Comparison of ENCODE assay signal across 27 cellular contexts in the genomic region with DNA sequence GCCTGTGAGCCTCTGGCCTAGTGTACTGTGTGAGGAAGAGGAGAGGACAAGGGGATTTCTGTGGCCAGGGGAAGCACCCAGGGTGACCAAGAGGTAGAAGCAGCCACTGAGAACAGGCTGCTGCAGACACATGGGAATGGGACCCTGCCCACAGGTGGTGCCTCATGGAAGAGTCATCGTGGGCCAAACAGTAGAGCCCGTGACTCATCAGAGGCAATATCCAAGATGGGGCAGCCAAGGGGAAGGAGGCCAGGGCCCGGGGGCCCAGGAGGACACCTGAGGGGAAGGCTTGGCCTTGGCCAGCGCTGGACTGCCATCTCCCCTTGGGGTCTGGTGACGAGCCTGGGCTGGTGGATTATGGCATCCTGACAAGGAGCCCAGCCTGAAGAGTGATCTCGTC.
DNase-seq lines count a peak whose midpoint lies in the region; ATAC-seq and TF ChIP-seq lines count a peak whose summit lies in the region.
"Had no signal": no experiment of that assay in that cellular context is flagged by ENCODE, and none has a peak within 500 bp of the region (broad histone marks: within the 10 kb centered on the region; RNA-seq: fewer than 3 reads in every experiment).

No MANE protein-coding gene starts in this region.

- H3K9me3 ChIP-seq in Panc1 (ENCODE audit: control insufficient read depth, insufficient read depth, low read depth, low read length) (no peaks in the 10 kb centered on the region), colonic mucosa (no peaks in the 10 kb centered on the region)
- H3K9me3 ChIP-seq: ascending aorta; BLaER1 treated with 17β-estradiol and CSF1 and Interleukin-3, amounts not matched to agents 10 nM and 100 nM; sigmoid colon had no signal

- in situ Hi-C loops in Panc1 (cut with HindIII; ENCODE audit: low pct_unique_long_range_greater_than_20kb, low sequenced_read_pairs), result no loop called here

- DNase-seq in HPDE6-E6E7 (ENCODE audit: extremely low spot score), result peak; percentile 44
- DNase-seq in Panc1 (ENCODE audit: low read depth, low spot score), result no peak
- peak; percentile 58 for DNase-seq in epithelial cell of esophagus (ENCODE audit: low read depth)
- DNase-seq in colonic mucosa, result no peak
- DNase-seq in HFFc6, result no peak
- DNase-seq in NCI-H526 (lab: John Stamatoyannopoulos, UW), result no peak
- DNase-seq: activated CD4-positive, alpha-beta memory T cell treated with anti-CD3 and anti-CD28 coated beads, Interleukin-2, amount 10 ng/mL, durations not matched to agents 7 days and 5 days; activated CD4-positive, CD25-positive, alpha-beta regulatory T cell treated with anti-CD3 and anti-CD28 coated beads, Interleukin-2, amount 50 U/mL, for 72 hours; activated CD8-positive, alpha-beta memory T cell treated with anti-CD3 and anti-CD28 coated beads, Interleukin-2, amount 50 U/mL, for 4 hours; COR-L47; effector memory CD8-positive, alpha-beta T cell; GM23248; KBM-7; MM.1S; naive B cell; NCI-H2029 treated with DMSO at 0.1 percent for 48 hours; NCI-H524; OCI-M1; SIG-M5; sigmoid colon; stimulated activated CD4-positive, alpha-beta T cell treated with anti-CD3 and anti-CD28 coated beads, Interleukin-4, amount 100 ng/mL, for 1 hour; trophoblast cell had no signal

- H3K36me3 ChIP-seq in Panc1 (ENCODE audit: control insufficient read depth, insufficient read depth, low read length) (no peaks in the 10 kb centered on the region), colonic mucosa (no peaks in the 10 kb centered on the region)
- H3K36me3 ChIP-seq: ascending aorta; BLaER1 treated with 17β-estradiol and CSF1 and Interleukin-3, amounts not matched to agents 10 nM and 100 nM; sigmoid colon had no signal

- H3K27ac ChIP-seq in Panc1 (ENCODE audit: low read length), result no peak overlapping the region
- H3K27ac ChIP-seq in colonic mucosa, result no peak overlapping the region
- H3K27ac ChIP-seq: ascending aorta; BLaER1 treated with 17β-estradiol and CSF1 and Interleukin-3, amounts not matched to agents 10 nM and 100 nM; GM23248; sigmoid colon had no signal

- CTCF ChIA-PET in Panc1 (lab: Charles Lee), result no interaction called here

- peaks cover 6% of the 10 kb centered on the region for H3K9me3 Mint-ChIP-seq in stimulated activated memory B cell treated with anti-CD40 and anti-IgM and Interleukin-4, amounts not matched to agents 10 μg/mL and 1 μg/mL and 100 μg/mL, for 72 hours
- H3K9me3 Mint-ChIP-seq in HFFc6, result peaks cover 57% of the 10 kb centered on the region
- H3K9me3 Mint-ChIP-seq: activated CD4-positive, alpha-beta memory T cell treated with anti-CD3 and anti-CD28 coated beads, Interleukin-2, amount 10 ng/mL, durations not matched to agents 7 days and 5 days; activated naive CD4-positive, alpha-beta T cell treated with anti-CD3 and anti-CD28 coated beads, Interleukin-2, amount 50 U/mL, for 24 hours had no signal

- H3K4me3 ChIP-seq in Panc1 (ENCODE audit: low read depth in 2 of 2, low read length in 2 of 2) (no peak overlapping the region), epithelial cell of esophagus (ENCODE audit: low read length) (no peak overlapping the region), colonic mucosa (no peak overlapping the region)
- H3K4me3 ChIP-seq: ascending aorta; BLaER1 treated with 17β-estradiol and CSF1 and Interleukin-3, amounts not matched to agents 10 nM and 100 nM; GM23248; sigmoid colon had no signal

- peaks cover 17% of the 10 kb centered on the region for H3K27me3 Mint-ChIP-seq in stimulated activated memory B cell treated with anti-CD40 and anti-IgM and Interleukin-4, amounts not matched to agents 10 μg/mL and 1 μg/mL and 100 μg/mL, for 72 hours
- H3K27me3 Mint-ChIP-seq in HFFc6 (ENCODE audit: insufficient read depth), result no peaks in the 10 kb centered on the region
- H3K27me3 Mint-ChIP-seq: activated CD4-positive, alpha-beta memory T cell treated with anti-CD3 and anti-CD28 coated beads, Interleukin-2, amount 10 ng/mL, durations not matched to agents 7 days and 5 days; activated naive CD4-positive, alpha-beta T cell treated with anti-CD3 and anti-CD28 coated beads, Interleukin-2, amount 50 U/mL, for 24 hours had no signal

- ATAC-seq in Panc1, result peak; percentile 52
- ATAC-seq in stimulated activated memory B cell treated with anti-CD40 and anti-IgM and Interleukin-4, amounts not matched to agents 10 μg/mL and 1 μg/mL and 100 μg/mL, for 72 hours, result peak; percentile 48
- ATAC-seq: effector memory CD8-positive, alpha-beta T cell had no signal

- no peaks in the 10 kb centered on the region for H3K36me3 Mint-ChIP-seq in stimulated activated memory B cell treated with anti-CD40 and anti-IgM and Interleukin-4, amounts not matched to agents 10 μg/mL and 1 μg/mL and 100 μg/mL, for 72 hours
- no peaks in the 10 kb centered on the region for H3K36me3 Mint-ChIP-seq in HFFc6 (ENCODE audit: low read depth)
- H3K36me3 Mint-ChIP-seq: naive B cell had no signal

- POLR2A ChIA-PET in Panc1 (lab: Charles Lee), result no interaction called here

- no TSS peak for BruUV-seq in Panc1 (replicated peaks; lab: Mats Ljungman, UMichigan)

- H3K4me1 ChIP-seq in Panc1 (ENCODE audit: control insufficient read depth, insufficient read depth, low read length) (no peaks in the 10 kb centered on the region), colonic mucosa (no peaks in the 10 kb centered on the region)
- H3K4me1 ChIP-seq: ascending aorta; BLaER1 treated with 17β-estradiol and CSF1 and Interleukin-3, amounts not matched to agents 10 nM and 100 nM; sigmoid colon had no signal

- H3K27ac Mint-ChIP-seq in stimulated activated memory B cell treated with anti-CD40 and anti-IgM and Interleukin-4, amounts not matched to agents 10 μg/mL and 1 μg/mL and 100 μg/mL, for 72 hours, result no peak overlapping the region
- H3K27ac Mint-ChIP-seq in HFFc6, result no peak overlapping the region
- H3K27ac Mint-ChIP-seq: activated CD4-positive, alpha-beta memory T cell treated with anti-CD3 and anti-CD28 coated beads, Interleukin-2, amount 10 ng/mL, durations not matched to agents 7 days and 5 days; activated naive CD4-positive, alpha-beta T cell treated with anti-CD3 and anti-CD28 coated beads, Interleukin-2, amount 50 U/mL, for 24 hours; effector memory CD8-positive, alpha-beta T cell; mesothelial cell of epicardium; naive B cell had no signal

- no peak for TF ChIP-seq CTCF in Panc1 (IDR thresholded peaks at IDR 0.05)
- TF ChIP-seq CTCF in epithelial cell of esophagus (IDR thresholded peaks at IDR 0.05; ENCODE audit: insufficient read depth, low read depth, low read length, missing control alignments), result no peak
- TF ChIP-seq CTCF in colonic mucosa (IDR thresholded peaks at IDR 0.05), result no peak
- no peak for TF ChIP-seq CTCF in HFFc6 (IDR thresholded peaks at IDR 0.05)

- no peak overlapping the region for H3K9ac ChIP-seq in colonic mucosa (ENCODE audit: low read depth in 2 of 2, low read length in 2 of 2)
- H3K9ac ChIP-seq: BLaER1 treated with 17β-estradiol and CSF1 and Interleukin-3, amounts not matched to agents 10 nM and 100 nM; GM23248 had no signal

- no peaks in the 10 kb centered on the region for H3K4me1 Mint-ChIP-seq in stimulated activated memory B cell treated with anti-CD40 and anti-IgM and Interleukin-4, amounts not matched to agents 10 μg/mL and 1 μg/mL and 100 μg/mL, for 72 hours
- no peaks in the 10 kb centered on the region; the same call in 1 of the 2 replicates for H3K4me1 Mint-ChIP-seq in HFFc6 (ENCODE audit: low read depth)
- H3K4me1 Mint-ChIP-seq: activated CD4-positive, alpha-beta memory T cell treated with anti-CD3 and anti-CD28 coated beads, Interleukin-2, amount 10 ng/mL, durations not matched to agents 7 days and 5 days; activated naive CD4-positive, alpha-beta T cell treated with anti-CD3 and anti-CD28 coated beads, Interleukin-2, amount 50 U/mL, for 24 hours; naive B cell had no signal

- intact Hi-C loops in Panc1 (cut with micrococcal nuclease; ENCODE audit: unreplicated experiment), result no loop called here
- intact Hi-C loops in colonic mucosa (cut with DNase I), result no loop called here

- H3K27me3 ChIP-seq in Panc1 (ENCODE audit: control insufficient read depth, insufficient read depth, low read length) (no peaks in the 10 kb centered on the region; the same call in 1 of the 2 replicates), colonic mucosa (no peaks in the 10 kb centered on the region)
- H3K27me3 ChIP-seq: ascending aorta; BLaER1 treated with 17β-estradiol and CSF1 and Interleukin-3, amounts not matched to agents 10 nM and 100 nM; sigmoid colon had no signal

- no peak overlapping the region for H3K4me3 Mint-ChIP-seq in stimulated activated memory B cell treated with anti-CD40 and anti-IgM and Interleukin-4, amounts not matched to agents 10 μg/mL and 1 μg/mL and 100 μg/mL, for 72 hours
- H3K4me3 Mint-ChIP-seq in HFFc6, result no peak overlapping the region
- H3K4me3 Mint-ChIP-seq: activated CD4-positive, alpha-beta memory T cell treated with anti-CD3 and anti-CD28 coated beads, Interleukin-2, amount 10 ng/mL, durations not matched to agents 7 days and 5 days; activated naive CD4-positive, alpha-beta T cell treated with anti-CD3 and anti-CD28 coated beads, Interleukin-2, amount 50 U/mL, for 24 hours; effector memory CD8-positive, alpha-beta T cell; mesothelial cell of epicardium had no signal

Comparison
In these comparisons a context has a peak if more than half of its experiments do, and no peak if none do; other contexts are left out.
1. DNase-seq: peak in HPDE6-E6E7 (single experiment) and epithelial cell of esophagus (single experiment); none in Panc1 (single experiment), colonic mucosa (single experiment), HFFc6 (single experiment) and NCI-H526 (0 of 2).